Comparison of ENCODE assay signal across 1 cellular context in genomic region chr1:55194851-55195250, GRCh38.
TF ChIP-seq lines count a peak whose summit lies in the region.

No MANE protein-coding gene starts in this region.

TF ChIP-seq in HepG2, 621 proteins besides CTCF, POLR2A, EP300 and RAD21:
- TF ChIP-seq GLI4 (CRISPR knock-in tag; IDR thresholded peaks at IDR 0.05; ENCODE audit: borderline replicate concordance) (no peak), PLRG1 (conservative IDR thresholded peaks at IDR 0.05) (no peak), KDM1A (CRISPR knock-in tag; IDR thresholded peaks at IDR 0.05) (no peak), HDAC2 (CRISPR knock-in tag; IDR thresholded peaks at IDR 0.05) (no peak), ZNF274 (CRISPR knock-in tag; IDR thresholded peaks at IDR 0.05) (no peak), IKZF4 (CRISPR knock-in tag; IDR thresholded peaks at IDR 0.05; ENCODE audit: borderline replicate concordance, low read depth, not compliant biosample characterization) (no peak), E2F5 (CRISPR knock-in tag; conservative IDR thresholded peaks at IDR 0.05) (no peak), JUN (CRISPR knock-in tag; IDR thresholded peaks at IDR 0.05) (no peak), ZNF460 (CRISPR knock-in tag; IDR thresholded peaks at IDR 0.05; ENCODE audit: borderline replicate concordance) (no peak)
- TF ChIP-seq, protein P1, sequence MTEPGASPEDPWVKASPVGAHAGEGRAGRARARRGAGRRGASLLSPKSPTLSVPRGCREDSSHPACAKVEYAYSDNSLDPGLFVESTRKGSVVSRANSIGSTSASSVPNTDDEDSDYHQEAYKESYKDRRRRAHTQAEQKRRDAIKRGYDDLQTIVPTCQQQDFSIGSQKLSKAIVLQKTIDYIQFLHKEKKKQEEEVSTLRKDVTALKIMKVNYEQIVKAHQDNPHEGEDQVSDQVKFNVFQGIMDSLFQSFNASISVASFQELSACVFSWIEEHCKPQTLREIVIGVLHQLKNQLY (CRISPR knock-in tag; IDR thresholded peaks at IDR 0.05): no peak
TF ChIP-seq in HepG2: peak in this region for 0.
